ENCODE assay signal across 11 cellular contexts in genomic region chr11:5174934-5175333, GRCh38. TPM values are rescaled to one million over a fixed set of nuclear protein-coding genes. Genes with fewer than 3 reads are reported as not detected.
"Had no signal": no experiment of that assay in that cellular context is flagged by ENCODE, and none has a peak within 500 bp of the region (broad histone marks: within the 10 kb centered on the region; RNA-seq: fewer than 3 reads in every experiment).

No MANE protein-coding gene starts in this region.

- FAIRE-seq: H1 had no signal

- H3K36me3 ChIP-seq: HAP-1 had no signal

- H2AFZ ChIP-seq: GM23248, GM23338 had no signal

- H3K27ac ChIP-seq: GM23248 had no signal

- H3K9me3 ChIP-seq: HAP-1 had no signal

- H3K4me3 ChIP-seq: GM23248, GM23338, HAP-1 had no signal

- ATAC-seq: GM23338, HCT116 had no signal

- H3K4me1 ChIP-seq: HAP-1 had no signal

- DNase-seq: GM23248, GOT3, H7, H9, HCEC 1CT, HFFc6 had no signal

- H3K9ac ChIP-seq: GM23248 had no signal

- H3K4me2 ChIP-seq: GM23338 had no signal

RNA-seq across cellular contexts. Expression of gene OR52A1, which starts 20.4 kb away (rescaled TPM):
- total RNA-seq: GM23248, H4, HFFc6 had no signal
- polyA plus RNA-seq: GM23248 had no signal

RNA-seq across cellular contexts. Expression of gene OR51V1, which starts 25.5 kb away (rescaled TPM):
- total RNA-seq: GM23248, GM23338, H1, H4, H7, H9, HFFc6 had no signal
- polyA plus RNA-seq: GM23248, GM23338, H1 had no signal

RNA-seq across cellular contexts. Expression of gene OR52A5, which starts 36.8 kb away (rescaled TPM):
- total RNA-seq: GM23248, H4, H9, HFFc6 had no signal
- polyA plus RNA-seq: GM23248 had no signal

RNA-seq across cellular contexts. Expression of gene HBB, which starts 51.9 kb away (rescaled TPM):
- total RNA-seq: GM23248, GM23338, H1, H4, H7, H9, HFFc6 had no signal
- polyA plus RNA-seq: GM23248, GM23338, H1 had no signal

RNA-seq across cellular contexts. Expression of gene HBD, which starts 59.3 kb away (rescaled TPM):
- total RNA-seq: GM23248, GM23338, H1, H4, H7, H9, HFFc6 had no signal
- polyA plus RNA-seq: GM23248, GM23338, H1 had no signal
